31 cellular contexts compared by ENCODE assay signal in genomic region chr5:108104448-108104847, GRCh38.
"Had no signal": no experiment of that assay in that cellular context is flagged by ENCODE, and none has a peak within 500 bp of the region (broad histone marks: within the 10 kb centered on the region; RNA-seq: fewer than 3 reads in every experiment).

No MANE protein-coding gene starts in this region.

- H3K9me3 ChIP-seq: adrenal gland, ascending aorta, body of pancreas, breast epithelium had no signal

- H3K4me3 ChIP-seq: adrenal gland, ascending aorta, body of pancreas, breast epithelium, cardiac muscle cell had no signal

- H3K27me3 ChIP-seq: adrenal gland, ascending aorta, body of pancreas, brain microvascular endothelial cell, breast epithelium, cardiac muscle cell had no signal

- H3K27ac ChIP-seq: adrenal gland, ascending aorta, body of pancreas, brain microvascular endothelial cell, breast epithelium, cardiac muscle cell had no signal

- ATAC-seq: activated naive CD4-positive, alpha-beta T cell treated with anti-CD3 and anti-CD28 coated beads, Interleukin-2, amount 50 U/mL, for 72 hours; activated naive CD8-positive, alpha-beta T cell treated with anti-CD3 and anti-CD28 coated beads, Interleukin-2, amount 50 U/mL, for 24 hours; activated T-cell treated with anti-CD3 and anti-CD28 coated beads, Interleukin-2, amount 50 U/mL, for 4 hours; activated T-cell treated with anti-CD3 and anti-CD28 coated beads, Interleukin-2, amount 50 U/mL, for 72 hours; activated T-helper 17 cell treated with anti-CD3 and anti-CD28 coated beads, Interleukin-2, amount 50 U/mL, for 72 hours; body of pancreas had no signal

- H3K36me3 ChIP-seq: adrenal gland, ascending aorta, brain microvascular endothelial cell, breast epithelium, cardiac muscle cell had no signal

- H3K4me1 ChIP-seq: adrenal gland, breast epithelium had no signal

- DNase-seq: activated effector memory CD4-positive, alpha-beta T cell treated with anti-CD3 and anti-CD28 coated beads, Interleukin-2, amount 50 U/mL, for 16 hours; activated effector memory CD4-positive, alpha-beta T cell treated with Interleukin-2 at 50 U/mL for 16 hours; activated gamma-delta T cell; activated gamma-delta T cell treated with Interleukin-2 at 50 U/mL for 16 hours; activated naive CD4-positive, alpha-beta T cell; activated naive CD4-positive, alpha-beta T cell treated with anti-CD3 and anti-CD28 coated beads for 36 hours; activated naive CD4-positive, alpha-beta T cell treated with anti-CD3 and anti-CD28 coated beads, Interleukin-2, amount 10 ng/mL, durations not matched to agents 7 days and 5 days; activated naive CD4-positive, alpha-beta T cell treated with anti-CD3 and anti-CD28 coated beads, Interleukin-2, amount 50 U/mL, for 16 hours; activated naive CD4-positive, alpha-beta T cell treated with Interleukin-2 at 50 U/mL for 16 hours; activated naive CD8-positive, alpha-beta T cell treated with anti-CD3 and anti-CD28 coated beads for 36 hours; activated naive CD8-positive, alpha-beta T cell treated with anti-CD3 and anti-CD28 coated beads, Interleukin-2, amount 10 ng/mL, durations not matched to agents 7 days and 5 days; activated naive CD8-positive, alpha-beta T cell treated with anti-CD3 and anti-CD28 coated beads, Interleukin-2, amount 50 U/mL, for 24 hours; activated T-cell treated with anti-CD3 and anti-CD28 coated beads, Interleukin-2, amount 50 U/mL, for 24 hours; activated T-cell treated with anti-CD3 and anti-CD28 coated beads, Interleukin-2, amount 50 U/mL, for 4 hours; activated T-cell treated with anti-CD3 and anti-CD28 coated beads, Interleukin-2, amount 50 U/mL, for 48 hours; activated T-cell treated with anti-CD3 and anti-CD28 coated beads, Interleukin-2, amount 50 U/mL, for 72 hours; adrenal gland; amniotic stem cell; amygdala; anterior cingulate cortex; aorta; body of pancreas; brain microvascular endothelial cell; caudate nucleus; central memory CD4-positive, alpha-beta T cell; cerebellar nuclear complex had no signal
